In the genomic region with DNA sequence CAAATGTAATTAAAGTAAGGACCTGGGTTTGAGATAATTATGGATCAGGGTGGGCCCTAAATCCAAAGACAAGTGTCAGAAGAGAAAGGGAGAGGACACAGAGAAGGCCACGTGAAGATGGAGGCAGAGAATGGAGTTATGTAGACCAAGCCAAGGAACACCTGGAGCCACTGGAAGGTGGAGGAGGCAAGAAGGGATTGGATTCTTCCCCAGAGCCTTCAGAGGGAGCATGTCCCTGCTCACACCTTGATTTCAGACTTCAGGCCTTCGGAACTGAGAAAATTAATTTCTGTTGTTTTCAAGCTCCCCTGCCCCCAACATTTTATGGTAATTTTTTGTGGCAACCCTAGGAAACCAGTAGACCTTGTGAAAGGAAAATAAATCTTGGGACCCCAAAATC, we compare ENCODE assay signal across 18 cellular contexts. TPM values are rescaled to one million over a fixed set of nuclear protein-coding genes. Genes with fewer than 3 reads are reported as not detected.
A peak's percentile ranks its signal among the peaks of the same experiment; 100 is the strongest.
DNase-seq lines count a peak whose midpoint lies in the region; ATAC-seq and TF ChIP-seq lines count a peak whose summit lies in the region.
"Had no signal": no experiment of that assay in that cellular context is flagged by ENCODE, and none has a peak within 500 bp of the region (broad histone marks: within the 10 kb centered on the region; RNA-seq: fewer than 3 reads in every experiment).

No MANE protein-coding gene starts in this region.

- H3K4me2 ChIP-seq in PC-9: peak overlapping the region; percentile 37; the same call in 1 of the 2 replicates

- H3K9me3 Mint-ChIP-seq in endodermal cell (no peaks in the 10 kb centered on the region), osteocyte (ENCODE audit: unreplicated experiment) (peaks cover 4% of the 10 kb centered on the region)
- H3K9me3 Mint-ChIP-seq in CD4-positive, alpha-beta memory T cell: peaks cover 0 to 4% (median 0%) of the 10 kb centered on the region in 8 donors
- H3K9me3 Mint-ChIP-seq: CD4-positive, CD25-positive, alpha-beta regulatory T cell had no signal

- DNase-seq in PC-9: no peak
- DNase-seq in endodermal cell: no peak
- DNase-seq in osteocyte (ENCODE audit: extremely low spot score, unreplicated experiment): peak; percentile 19
- no peak for DNase-seq in CD4-positive, alpha-beta memory T cell
- no peak for DNase-seq in HEK293T (ENCODE audit: extremely low spot score)
- DNase-seq in NCI-H510A (lab: John Stamatoyannopoulos, UW): no peak
- DNase-seq: ACHN; BE2C; C1 segment of cervical spinal cord; Calu3; CD4-positive, CD25-positive, alpha-beta regulatory T cell; DMS79 treated with DMSO at 0.1 percent for 48 hours; GF-D8; GM23248 had no signal

- H3K79me2 ChIP-seq in PC-9 (ENCODE audit: low read depth): no peaks in the 10 kb centered on the region

- H3K27ac ChIP-seq in PC-9 (peak overlapping the region; percentile 53; the same call in 1 of the 2 replicates), endodermal cell (ENCODE audit: low read depth, low read length) (no peak overlapping the region)
- no peak overlapping the region for H3K27ac ChIP-seq in CD4-positive, alpha-beta memory T cell (ENCODE audit: low read depth, low read length)
- H3K27ac ChIP-seq: GM23248 had no signal

- H3K9me3 ChIP-seq in PC-9 (ENCODE audit: insufficient read depth, low read depth) (no peaks in the 10 kb centered on the region), endodermal cell (ENCODE audit: control insufficient read depth, low read length) (no peaks in the 10 kb centered on the region)
- no peaks in the 10 kb centered on the region for H3K9me3 ChIP-seq in CD4-positive, alpha-beta memory T cell (ENCODE audit: control insufficient read depth in 1 of 2, low read length in 2 of 2)
- H3K9me3 ChIP-seq: BE2C, HAP-1 had no signal

- H3K27me3 ChIP-seq in PC-9 (ENCODE audit: insufficient read depth, low read depth): no peaks in the 10 kb centered on the region
- no peaks in the 10 kb centered on the region for H3K27me3 ChIP-seq in endodermal cell (ENCODE audit: control insufficient read depth, insufficient read depth, low read length, poor library complexity, severe bottlenecking)
- no peaks in the 10 kb centered on the region for H3K27me3 ChIP-seq in CD4-positive, alpha-beta memory T cell (ENCODE audit: insufficient read depth, low read length)
- H3K27me3 ChIP-seq: BE2C had no signal

- no peaks in the 10 kb centered on the region for H3K36me3 ChIP-seq in PC-9 (ENCODE audit: low read depth)
- H3K36me3 ChIP-seq in endodermal cell (ENCODE audit: control insufficient read depth, insufficient read depth, low read length): no peaks in the 10 kb centered on the region
- no peaks in the 10 kb centered on the region for H3K36me3 ChIP-seq in CD4-positive, alpha-beta memory T cell (ENCODE audit: insufficient read depth, low read length)
- H3K36me3 ChIP-seq: BE2C, HAP-1 had no signal

- no peak for ATAC-seq in GM18498 (IDR thresholded peaks at IDR 0.05; ENCODE audit: unreplicated experiment)
- ATAC-seq: GM12878 had no signal

- H3K4me1 ChIP-seq in PC-9 (replicated peaks; ENCODE audit: insufficient read depth): peaks cover 22% of the 10 kb centered on the region
- H3K4me1 ChIP-seq in endodermal cell (ENCODE audit: control insufficient read depth, insufficient read depth, low read length): peaks cover 2% of the 10 kb centered on the region
- no peaks in the 10 kb centered on the region for H3K4me1 ChIP-seq in CD4-positive, alpha-beta memory T cell (ENCODE audit: insufficient read depth, low read length)
- H3K4me1 ChIP-seq: BE2C, HAP-1 had no signal

- no peaks in the 10 kb centered on the region for H3F3A ChIP-seq in PC-9 (ENCODE audit: insufficient read depth, low read depth)

- no peak overlapping the region for H2AFZ ChIP-seq in PC-9
- H2AFZ ChIP-seq: GM23248 had no signal

- H3K27me3 Mint-ChIP-seq in endodermal cell (ENCODE audit: insufficient read depth) (peaks cover 7% of the 10 kb centered on the region), osteocyte (ENCODE audit: unreplicated experiment) (peaks cover 7% of the 10 kb centered on the region)
- H3K27me3 Mint-ChIP-seq in CD4-positive, alpha-beta memory T cell: peaks cover 0 to 2% of the 10 kb centered on the region in 2 donors

- POLR2A ChIA-PET in PC-9 (lab: Charles Lee; ENCODE audit: unreplicated experiment) (no interaction called here), HEK293T (lab: Yijun Ruan, JAX) (no interaction called here)
- POLR2A ChIA-PET in CD4-positive, alpha-beta memory T cell (lab: Charles Lee; ENCODE audit: partially characterized antibody): no interaction called here

- BruUV-seq in PC-9 (replicated peaks; lab: Mats Ljungman, UMichigan): no TSS peak

- no peak overlapping the region for H3K9ac ChIP-seq in endodermal cell (ENCODE audit: extremely low read depth, low read length, poor library complexity, severe bottlenecking)
- H3K9ac ChIP-seq: GM23248 had no signal

- H3K4me3 Mint-ChIP-seq in endodermal cell (no peak overlapping the region), osteocyte (ENCODE audit: unreplicated experiment) (no peak overlapping the region)
- H3K4me3 Mint-ChIP-seq in CD4-positive, alpha-beta memory T cell: no peak overlapping the region
- H3K4me3 Mint-ChIP-seq: CD4-positive, CD25-positive, alpha-beta regulatory T cell had no signal

- no peaks in the 10 kb centered on the region for H4K20me1 ChIP-seq in PC-9 (ENCODE audit: insufficient read depth)

- no peaks in the 10 kb centered on the region for H3K9me2 ChIP-seq in PC-9 (ENCODE audit: insufficient read depth)

- no peaks in the 10 kb centered on the region for H3K36me3 Mint-ChIP-seq in endodermal cell (ENCODE audit: low read depth)
- H3K36me3 Mint-ChIP-seq in osteocyte (ENCODE audit: unreplicated experiment): no peaks in the 10 kb centered on the region
- peaks cover 0 to 6% of the 10 kb centered on the region in 2 donors for H3K36me3 Mint-ChIP-seq in CD4-positive, alpha-beta memory T cell

- H3K4me3 ChIP-seq in PC-9: no peak overlapping the region
- H3K4me3 ChIP-seq in endodermal cell (ENCODE audit: low read length): no peak overlapping the region
- H3K4me3 ChIP-seq in CD4-positive, alpha-beta memory T cell (ENCODE audit: low read length in 2 of 2): no peak overlapping the region
- H3K4me3 ChIP-seq: GM12878, GM23248, HAP-1 had no signal

- CTCF ChIA-PET in PC-9 (lab: Charles Lee) (no interaction called here), HEK293T (lab: Yijun Ruan, JAX) (no interaction called here)
- CTCF ChIA-PET in CD4-positive, alpha-beta memory T cell (lab: Charles Lee; ENCODE audit: partially characterized antibody): interaction anchor here (1.4 kb wide), 1 partner anchor 486 kb away, joined by 4 read pairs; no protein-coding TSS in a partner anchor

- no peak for TF ChIP-seq CTCF in PC-9 (conservative IDR thresholded peaks at IDR 0.05)
- TF ChIP-seq CTCF in endodermal cell (conservative IDR thresholded peaks at IDR 0.05): no peak
- TF ChIP-seq CTCF in osteocyte (IDR thresholded peaks at IDR 0.05): no peak

- WGBS in endodermal cell (ENCODE audit: insufficient coverage in 1 of 2, insufficient read length in 1 of 2), 2 experiments: 92% methylated on average over 2 of the region's 2 CpGs; no CpG with 5 or more reads in 1 of the 2 experiments

- H3K4me1 Mint-ChIP-seq in endodermal cell (peaks cover 29% of the 10 kb centered on the region), osteocyte (ENCODE audit: unreplicated experiment) (no peaks in the 10 kb centered on the region)
- H3K4me1 Mint-ChIP-seq in CD4-positive, alpha-beta memory T cell: no peaks in the 10 kb centered on the region
- H3K4me1 Mint-ChIP-seq: CD4-positive, CD25-positive, alpha-beta regulatory T cell had no signal

- intact Hi-C loops in PC-9 (cut with micrococcal nuclease; ENCODE audit: unreplicated experiment): no loop called here
- intact Hi-C loops in CD4-positive, alpha-beta memory T cell (cut with micrococcal nuclease): no loop called here

- H3K27ac Mint-ChIP-seq in endodermal cell (peak overlapping the region; percentile 71), osteocyte (ENCODE audit: unreplicated experiment) (no peak overlapping the region)
- no peak overlapping the region for H3K27ac Mint-ChIP-seq in CD4-positive, alpha-beta memory T cell
- H3K27ac Mint-ChIP-seq: CD4-positive, CD25-positive, alpha-beta regulatory T cell had no signal

TF ChIP-seq in HEK293T, 16 proteins besides CTCF, POLR2A, EP300 and RAD21:
- TF ChIP-seq ELF4 (IDR thresholded peaks at IDR 0.05): no peak
- no peak for TF ChIP-seq TARDBP (IDR thresholded peaks at IDR 0.05)
- TF ChIP-seq CTBP1 (IDR thresholded peaks at IDR 0.05; ENCODE audit: borderline replicate concordance): no peak
- TF ChIP-seq HDGF (IDR thresholded peaks at IDR 0.05; ENCODE audit: borderline replicate concordance): no peak
- no peak for TF ChIP-seq NFRKB (IDR thresholded peaks at IDR 0.05)
- no peak for TF ChIP-seq SUZ12 (IDR thresholded peaks at IDR 0.05)

RNA-seq across cellular contexts. Expression of gene CAPN14, which starts 19.6 kb away (rescaled TPM):
- 0.35 TPM in 2 replicates for total RNA-seq in PC-9 (2021)
- under 1 TPM; 0.31 to 0.40 TPM for total RNA-seq in endodermal cell
- polyA plus RNA-seq in endodermal cell (2013, experiment 1 of 2): 0.28 TPM
- 0.41 TPM for polyA plus RNA-seq in endodermal cell (2013, experiment 2 of 2)
- total RNA-seq in osteocyte: 0.13 and 0.24 TPM in 2 replicates
- under 1 TPM; 0.53 to 0.61 TPM for total RNA-seq in CD4-positive, alpha-beta memory T cell
- under 1 TPM; 0.16 to 0.36 TPM for polyA plus RNA-seq in CD4-positive, alpha-beta memory T cell
- total RNA-seq: HT-29 had no signal
- polyA plus RNA-seq: GM23248 had no signal

RNA-seq across cellular contexts. Expression of gene EHD3, which starts 36.3 kb away (rescaled TPM):
- total RNA-seq in PC-9 (2021): 1.8 and 1.9 TPM in 2 replicates
- total RNA-seq in endodermal cell: 10 to 100 TPM; 10.7 to 15.5 TPM
- 8.2 TPM for polyA plus RNA-seq in endodermal cell (2013, experiment 1 of 2)
- 9.2 TPM for polyA plus RNA-seq in endodermal cell (2013, experiment 2 of 2)
- 25.9 and 26.2 TPM in 2 replicates for total RNA-seq in osteocyte
- total RNA-seq in CD4-positive, alpha-beta memory T cell: 1 to 10 TPM; 4.0 to 4.4 TPM
- polyA plus RNA-seq in CD4-positive, alpha-beta memory T cell: 1 to 10 TPM; 2.3 to 4.3 TPM
- total RNA-seq: HT-29 had no signal

RNA-seq across cellular contexts. Expression of gene GALNT14, which starts 59.4 kb away (rescaled TPM):
- total RNA-seq in PC-9 (2021) (2.4 and 3.1 TPM in 2 replicates), endodermal cell (1 to 10 TPM; 1.4 TPM), osteocyte (3.6 and 4.1 TPM in 2 replicates)
- 3.1 TPM for polyA plus RNA-seq in endodermal cell (2013, experiment 1 of 2)
- polyA plus RNA-seq in endodermal cell (2013, experiment 2 of 2): 2.3 TPM
- under 1 TPM in 1 of 2 experiments, not detected in 1; 0.32 TPM for total RNA-seq in CD4-positive, alpha-beta memory T cell
- not detected for polyA plus RNA-seq in CD4-positive, alpha-beta memory T cell
- total RNA-seq: CD4-positive, CD25-positive, alpha-beta regulatory T cell had no signal
- polyA plus RNA-seq: CD4-positive, CD25-positive, alpha-beta regulatory T cell had no signal
